In the genomic region with DNA sequence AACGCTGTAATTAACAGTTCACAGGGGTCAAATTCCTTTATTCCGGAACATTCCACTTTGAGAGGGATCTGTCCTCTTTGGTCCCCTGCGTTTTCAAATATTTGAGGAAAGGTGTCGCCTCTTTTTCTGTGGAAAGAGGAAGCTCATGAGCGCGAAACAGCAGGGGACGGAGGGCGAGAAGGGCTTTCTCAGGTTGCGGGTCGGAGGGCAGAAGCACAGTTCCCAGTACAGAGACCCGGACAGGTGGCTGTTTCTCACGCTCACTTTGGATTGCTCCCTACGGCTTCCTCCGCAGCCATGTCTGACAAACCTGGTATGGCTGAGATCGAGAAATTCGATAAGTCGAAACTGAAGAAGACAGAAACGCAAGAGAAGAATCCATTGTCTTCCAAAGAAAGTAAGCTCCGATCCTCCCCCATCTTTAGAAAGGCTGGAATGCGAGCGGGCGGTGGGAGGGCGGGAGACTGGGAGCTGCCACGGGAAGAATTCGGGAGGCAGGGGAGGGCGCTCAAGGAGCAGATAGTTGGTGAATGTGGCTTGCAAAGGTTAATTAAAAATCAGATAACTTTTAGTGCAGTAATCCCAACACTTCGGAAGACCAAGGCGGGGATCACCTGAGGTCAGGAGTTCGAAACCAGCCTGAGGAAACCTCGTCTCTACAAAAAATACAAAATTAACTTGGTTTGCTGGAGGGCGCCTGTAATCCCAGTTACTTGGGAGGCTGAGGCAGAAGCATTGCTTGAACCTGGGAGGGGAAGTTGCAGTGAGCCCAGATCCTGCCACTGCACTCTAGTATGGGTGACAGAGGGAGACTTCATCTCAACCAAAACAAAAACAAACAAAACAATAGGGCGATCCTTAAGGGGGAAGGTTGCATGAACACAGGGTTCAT, we compare ENCODE assay signal across 8 cellular contexts. TPM values are rescaled to one million over a fixed set of nuclear protein-coding genes. Genes with fewer than 3 reads are reported as not detected.
DNase-seq lines count a peak whose midpoint lies in the region; ATAC-seq lines count a peak whose summit lies in the region.

No MANE protein-coding gene starts in this region.

- no peaks in the 10 kb centered on the region for H3K9me3 ChIP-seq in mucosa of stomach (ENCODE audit: control insufficient read depth, low read length)

- peak overlapping the region in 1 of 6 donors; percentile 98 for H3K27ac Mint-ChIP-seq in immature natural killer cell

- no peaks in the 10 kb centered on the region for H3K9me3 Mint-ChIP-seq in immature natural killer cell

- H3K27me3 Mint-ChIP-seq in immature natural killer cell (ENCODE audit: low read depth in 3 of 3), result peaks cover 0 to 24% (median 0%) of the 10 kb centered on the region in 3 donors

- no peaks in the 10 kb centered on the region for H3K4me1 ChIP-seq in mucosa of stomach (ENCODE audit: control insufficient read depth, insufficient read depth, low read length)

- H3K9ac ChIP-seq in mucosa of stomach (ENCODE audit: low read length), result peak overlapping the region; percentile 91

- H3K36me3 Mint-ChIP-seq in immature natural killer cell, result no peaks in the 10 kb centered on the region

- H3K27me3 ChIP-seq in mucosa of stomach (ENCODE audit: control insufficient read depth, insufficient read depth, low read length), result no peaks in the 10 kb centered on the region

- peak overlapping the region; percentile 60 for H3K4me3 ChIP-seq in mucosa of stomach (ENCODE audit: low read length)

- DNase-seq in D341Med (ENCODE audit: low spot score), result peak; percentile 48
- DNase-seq in M059J (ENCODE audit: low read depth), result peak; percentile 0
- DNase-seq in caudate nucleus (lab: John Stamatoyannopoulos, UW), result peak in 33 of 61 donors; percentile 0 to 66 (median 21)
- no peak for DNase-seq in cortex of kidney (lab: John Stamatoyannopoulos, UW)
- no peak for DNase-seq in NCI-H2081 treated with DMSO at 0.1 percent for 48 hours (lab: John Stamatoyannopoulos, UW)
- DNase-seq in immature natural killer cell, result no peak

- no peak overlapping the region for H3K27ac ChIP-seq in caudate nucleus (ENCODE audit: low read depth, low read length)

- no peaks in the 10 kb centered on the region for H3K36me3 ChIP-seq in mucosa of stomach (ENCODE audit: control insufficient read depth, insufficient read depth, low read length)

- H3K4me1 Mint-ChIP-seq in immature natural killer cell, result no peaks in the 10 kb centered on the region

- H3K4me3 Mint-ChIP-seq in immature natural killer cell, result peak overlapping the region in 1 of 5 donors; percentile 96

- ATAC-seq in HG03039 (IDR thresholded peaks at IDR 0.05; ENCODE audit: unreplicated experiment), result no peak

RNA-seq across cellular contexts. Expression of a gene that starts 0.6 kb away (rescaled TPM):
- total RNA-seq in M059J (2014; rRNA removed; shearing (Covaris generic)), result 0.15 TPM in 1 of 2 replicates, not detected in the other
- polyA plus RNA-seq in immature natural killer cell, result not detected

Comparison
In these comparisons a context has a peak if more than half of its experiments do, and no peak if none do; other contexts are left out.
1. DNase-seq: peak in D341Med (single experiment), M059J (single experiment) and caudate nucleus (33 of 61); none in cortex of kidney (single experiment), NCI-H2081 treated with DMSO at 0.1 percent for 48 hours (single experiment) and immature natural killer cell (0 of 3).